9 cellular contexts compared by ENCODE assay signal in genomic region chr5:68368686-68369359, GRCh38.
DNase-seq lines count a peak whose midpoint lies in the region; ATAC-seq and TF ChIP-seq lines count a peak whose summit lies in the region.
"Had no signal": no experiment of that assay in that cellular context is flagged by ENCODE, and none has a peak within 500 bp of the region (broad histone marks: within the 10 kb centered on the region; RNA-seq: fewer than 3 reads in every experiment).

No MANE protein-coding gene starts in this region.

- H3K9me3 ChIP-seq in DOHH2 (ENCODE audit: control insufficient read depth, insufficient read depth, low read length) (no peaks in the 10 kb centered on the region), Karpas-422 (ENCODE audit: low read length) (no peaks in the 10 kb centered on the region)

- H3K27me3 ChIP-seq in DOHH2 (ENCODE audit: control insufficient read depth, low read length), result no peaks in the 10 kb centered on the region
- no peaks in the 10 kb centered on the region for H3K27me3 ChIP-seq in KMS-11 (ENCODE audit: insufficient read depth, low read depth)
- no peaks in the 10 kb centered on the region for H3K27me3 ChIP-seq in Karpas-422 (ENCODE audit: low read length)

- peaks cover 48% of the 10 kb centered on the region for H3K4me1 Mint-ChIP-seq in activated CD8-positive, alpha-beta T cell treated with anti-CD3 and anti-CD28 coated beads, Interleukin-2, amount 10 ng/mL, durations not matched to agents 7 days and 5 days (ENCODE audit: low read depth)

- H3K79me2 ChIP-seq in DOHH2 (ENCODE audit: control insufficient read depth, low read length), result no peaks in the 10 kb centered on the region
- no peaks in the 10 kb centered on the region for H3K79me2 ChIP-seq in KMS-11 (ENCODE audit: insufficient read depth, low read depth)
- H3K79me2 ChIP-seq in Karpas-422 (ENCODE audit: low read length), result no peaks in the 10 kb centered on the region

- TF ChIP-seq CTCF in DOHH2 (IDR thresholded peaks at IDR 0.05; ENCODE audit: low read depth, low read length, poor library complexity, severe bottlenecking) (no peak), KMS-11 (conservative IDR thresholded peaks at IDR 0.05; ENCODE audit: low read depth, low read length) (no peak)

- peaks cover 17% of the 10 kb centered on the region for H3K36me3 Mint-ChIP-seq in activated CD8-positive, alpha-beta T cell treated with anti-CD3 and anti-CD28 coated beads, Interleukin-2, amount 10 ng/mL, durations not matched to agents 7 days and 5 days (ENCODE audit: low read depth)

- H3K27ac ChIP-seq in DOHH2 (ENCODE audit: low read depth, low read length) (no peak overlapping the region), KMS-11 (no peak overlapping the region), Karpas-422 (ENCODE audit: low read length) (no peak overlapping the region)

- H3K9ac ChIP-seq in KMS-11, result no peak overlapping the region
- H3K9ac ChIP-seq in Karpas-422 (ENCODE audit: low read length), result no peak overlapping the region

- H4K20me1 ChIP-seq in DOHH2 (ENCODE audit: control insufficient read depth, insufficient read depth, low read depth, low read length) (no peaks in the 10 kb centered on the region), KMS-11 (ENCODE audit: insufficient read depth) (no peaks in the 10 kb centered on the region), Karpas-422 (ENCODE audit: insufficient read depth, low read depth, low read length) (no peaks in the 10 kb centered on the region)

- POLR2A ChIA-PET in activated CD8-positive, alpha-beta T cell treated with anti-CD3 and anti-CD28 coated beads, Interleukin-2, amount 10 ng/mL, durations not matched to agents 7 days and 5 days (lab: Charles Lee), result interaction anchor here (0.7 to 1.9 kb wide), 4 partner anchors 10 to 376 kb away, joined by 3 to 8 read pairs (median 4); no protein-coding TSS in a partner anchor

- H3K27me3 Mint-ChIP-seq in activated CD8-positive, alpha-beta T cell treated with anti-CD3 and anti-CD28 coated beads, Interleukin-2, amount 10 ng/mL, durations not matched to agents 7 days and 5 days (ENCODE audit: low read depth), result no peaks in the 10 kb centered on the region

- H3K36me3 ChIP-seq in DOHH2 (ENCODE audit: control insufficient read depth, low read length), result no peaks in the 10 kb centered on the region
- H3K36me3 ChIP-seq in KMS-11 (ENCODE audit: insufficient read depth), result no peaks in the 10 kb centered on the region
- H3K36me3 ChIP-seq in Karpas-422 (ENCODE audit: insufficient read depth, low read length), result no peaks in the 10 kb centered on the region

- no peak overlapping the region for H3K4me3 ChIP-seq in DOHH2 (ENCODE audit: low read length)
- no peak overlapping the region for H3K4me3 ChIP-seq in KMS-11 (IDR thresholded peaks at IDR 0.05; ENCODE audit: insufficient read depth, low read depth, low read length)
- no peak overlapping the region for H3K4me3 ChIP-seq in Karpas-422 (ENCODE audit: low read length)

- CTCF ChIA-PET in activated CD8-positive, alpha-beta T cell treated with anti-CD3 and anti-CD28 coated beads, Interleukin-2, amount 10 ng/mL, durations not matched to agents 7 days and 5 days (lab: Charles Lee), result interaction anchor here (1.0 to 1.8 kb wide), 4 partner anchors 9 to 82 kb away, joined by 3 to 8 read pairs (median 3); no protein-coding TSS in a partner anchor

- peak; percentile 10 for ATAC-seq in activated CD8-positive, alpha-beta T cell treated with anti-CD3 and anti-CD28 coated beads, Interleukin-2, amount 10 ng/mL, durations not matched to agents 7 days and 5 days
- no peak for ATAC-seq in HG02840 (IDR thresholded peaks at IDR 0.05; ENCODE audit: low FRiP score, unreplicated experiment)

- no peak overlapping the region for H3K4me3 Mint-ChIP-seq in activated CD8-positive, alpha-beta T cell treated with anti-CD3 and anti-CD28 coated beads, Interleukin-2, amount 10 ng/mL, durations not matched to agents 7 days and 5 days

- H3K4me2 ChIP-seq in DOHH2 (ENCODE audit: low read length), result peak overlapping the region; percentile 3; the same call in 1 of the 2 replicates
- H3K4me2 ChIP-seq in KMS-11, result peak overlapping the region; percentile 93
- no peak overlapping the region for H3K4me2 ChIP-seq in Karpas-422 (ENCODE audit: low read depth, low read length, poor library complexity, severe bottlenecking)

- H3K9me2 ChIP-seq in DOHH2 (replicated peaks; ENCODE audit: control insufficient read depth, low read length) (no peaks in the 10 kb centered on the region), Karpas-422 (replicated peaks; ENCODE audit: insufficient read depth, low read length) (no peaks in the 10 kb centered on the region)

- peaks cover 9% of the 10 kb centered on the region for H3K4me1 ChIP-seq in DOHH2 (ENCODE audit: control insufficient read depth, low read length)
- peaks cover 20% of the 10 kb centered on the region for H3K4me1 ChIP-seq in KMS-11 (ENCODE audit: low read depth, poor library complexity, severe bottlenecking)
- H3K4me1 ChIP-seq in Karpas-422 (ENCODE audit: low read length), result no peaks in the 10 kb centered on the region

- H2AFZ ChIP-seq in KMS-11 (ENCODE audit: low read depth), result peak overlapping the region; percentile 24
- H2AFZ ChIP-seq in Karpas-422 (ENCODE audit: low read length), result no peak overlapping the region

- no peaks in the 10 kb centered on the region for H3F3A ChIP-seq in DOHH2 (ENCODE audit: control insufficient read depth, insufficient read depth)

- H3K9me3 Mint-ChIP-seq in activated CD8-positive, alpha-beta T cell treated with anti-CD3 and anti-CD28 coated beads, Interleukin-2, amount 10 ng/mL, durations not matched to agents 7 days and 5 days (ENCODE audit: insufficient read depth), result peaks cover 3% of the 10 kb centered on the region

- no peak for DNase-seq in activated CD8-positive, alpha-beta T cell treated with anti-CD3 and anti-CD28 coated beads, Interleukin-2, amount 10 ng/mL, durations not matched to agents 7 days and 5 days
- DNase-seq in kidney tubule cell (ENCODE audit: low spot score), result peak; percentile 47
- DNase-seq in amniotic stem cell (lab: John Stamatoyannopoulos, UW), result no peak
- DNase-seq in Karpas-422, result no peak
- DNase-seq in activated CD8-positive, alpha-beta memory T cell treated with anti-CD3 and anti-CD28 coated beads, Interleukin-2, amount 50 U/mL, for 4 hours, result no peak
- DNase-seq: H7 had no signal

- peak overlapping the region; percentile 87 for H3K27ac Mint-ChIP-seq in activated CD8-positive, alpha-beta T cell treated with anti-CD3 and anti-CD28 coated beads, Interleukin-2, amount 10 ng/mL, durations not matched to agents 7 days and 5 days
